Comparison of ENCODE assay signal across 1 cellular context in genomic region chr6:113356139-113356538, GRCh38.
TF ChIP-seq lines count a peak whose summit lies in the region.

No MANE protein-coding gene starts in this region.

TF ChIP-seq in HepG2, 621 proteins besides CTCF, POLR2A, EP300 and RAD21 (continued from another document and continues in another):
- no peak for TF ChIP-seq ZNF225 (CRISPR knock-in tag; IDR thresholded peaks at IDR 0.05)
- no peak for TF ChIP-seq ZNF138 (CRISPR knock-in tag; IDR thresholded peaks at IDR 0.05; ENCODE audit: low read depth)
- peak; percentile 65; the same call in 1 of the 2 replicates for TF ChIP-seq FOXO1 (CRISPR knock-in tag; IDR thresholded peaks at IDR 0.05)
- no peak for TF ChIP-seq HBP1 (CRISPR knock-in tag; IDR thresholded peaks at IDR 0.05; ENCODE audit: low read depth)
- TF ChIP-seq ZNF432 (CRISPR knock-in tag; IDR thresholded peaks at IDR 0.05; ENCODE audit: borderline replicate concordance): no peak
- no peak for TF ChIP-seq TBL1XR1 (IDR thresholded peaks at IDR 0.05; ENCODE audit: borderline replicate concordance, low read length, partially characterized antibody)
- TF ChIP-seq YEATS4 (CRISPR knock-in tag; IDR thresholded peaks at IDR 0.05; ENCODE audit: borderline replicate concordance): no peak
- no peak for TF ChIP-seq SMARCE1 (IDR thresholded peaks at IDR 0.05; ENCODE audit: borderline replicate concordance)
- no peak for TF ChIP-seq CHD4 (IDR thresholded peaks at IDR 0.05; ENCODE audit: borderline replicate concordance, low read length)
- TF ChIP-seq NAIF1 (CRISPR knock-in tag; IDR thresholded peaks at IDR 0.05; ENCODE audit: borderline replicate concordance): no peak
- TF ChIP-seq MTA3 (CRISPR knock-in tag; IDR thresholded peaks at IDR 0.05): no peak
- peak; percentile 80 for TF ChIP-seq HDAC2 (CRISPR knock-in tag; IDR thresholded peaks at IDR 0.05)
- TF ChIP-seq ATM (IDR thresholded peaks at IDR 0.05; ENCODE audit: borderline replicate concordance): no peak
- TF ChIP-seq ZNF607 (CRISPR knock-in tag; IDR thresholded peaks at IDR 0.05; ENCODE audit: borderline replicate concordance): no peak
- TF ChIP-seq SALL2 (CRISPR knock-in tag; IDR thresholded peaks at IDR 0.05): no peak
- TF ChIP-seq RFX3 (CRISPR knock-in tag; IDR thresholded peaks at IDR 0.05): no peak
- 0 out of 2 replicates have a peak, but pooled peaks have one; percentile 29 for TF ChIP-seq ARID3A (IDR thresholded peaks at IDR 0.05; ENCODE audit: low read depth, low read length)
- TF ChIP-seq ZSCAN25 (CRISPR knock-in tag; IDR thresholded peaks at IDR 0.05): no peak
- no peak for TF ChIP-seq HNRNPL (IDR thresholded peaks at IDR 0.05; ENCODE audit: low read depth, low read length)
- no peak for TF ChIP-seq JUNB (CRISPR knock-in tag; IDR thresholded peaks at IDR 0.05; ENCODE audit: borderline replicate concordance)
- no peak for TF ChIP-seq LCORL (IDR thresholded peaks at IDR 0.05)
- TF ChIP-seq LCORL (CRISPR knock-in tag; IDR thresholded peaks at IDR 0.05): no peak; the same call in 1 of the 2 replicates
- no peak for TF ChIP-seq MEIS1 (CRISPR knock-in tag; IDR thresholded peaks at IDR 0.05; ENCODE audit: borderline replicate concordance)
- no peak for TF ChIP-seq SP1 (IDR thresholded peaks at IDR 0.05)
- TF ChIP-seq SP1 (CRISPR knock-in tag; IDR thresholded peaks at IDR 0.05): no peak
- peak; percentile 37; the same call in 1 of the 2 replicates for TF ChIP-seq IRF2 (CRISPR knock-in tag; IDR thresholded peaks at IDR 0.05)
- TF ChIP-seq KDM1A (CRISPR knock-in tag; IDR thresholded peaks at IDR 0.05): peak; percentile 51; the same call in 1 of the 2 replicates
- TF ChIP-seq ZNF335 (CRISPR knock-in tag; IDR thresholded peaks at IDR 0.05): peak; percentile 51; the same call in 1 of the 2 replicates
- TF ChIP-seq HOXA7 (CRISPR knock-in tag; IDR thresholded peaks at IDR 0.05): no peak
- TF ChIP-seq ZBTB37 (CRISPR knock-in tag; IDR thresholded peaks at IDR 0.05): no peak
- no peak for TF ChIP-seq ZNF574 (CRISPR knock-in tag; IDR thresholded peaks at IDR 0.05)
- no peak for TF ChIP-seq CC2D1A (CRISPR knock-in tag; IDR thresholded peaks at IDR 0.05)
- no peak for TF ChIP-seq PHF21A (CRISPR knock-in tag; IDR thresholded peaks at IDR 0.05)
- TF ChIP-seq ZNF503 (CRISPR knock-in tag; IDR thresholded peaks at IDR 0.05): no peak
- no peak for TF ChIP-seq NCOR1 (IDR thresholded peaks at IDR 0.05; ENCODE audit: borderline replicate concordance, low read length)
- TF ChIP-seq HOMEZ (CRISPR knock-in tag; IDR thresholded peaks at IDR 0.05; ENCODE audit: low read depth): peak; percentile 99
- TF ChIP-seq ZNF639 (CRISPR knock-in tag; conservative IDR thresholded peaks at IDR 0.05): no peak
- no peak for TF ChIP-seq ATF3 (CRISPR knock-in tag; IDR thresholded peaks at IDR 0.05)
- no peak for TF ChIP-seq SPEN (CRISPR knock-in tag; IDR thresholded peaks at IDR 0.05; ENCODE audit: low read depth)
- no peak for TF ChIP-seq ZNF234 (CRISPR knock-in tag; conservative IDR thresholded peaks at IDR 0.05)
- TF ChIP-seq GABPA (IDR thresholded peaks at IDR 0.05; ENCODE audit: low read depth, low read length): no peak
- TF ChIP-seq GABPA (CRISPR knock-in tag; IDR thresholded peaks at IDR 0.05; ENCODE audit: low read depth): no peak
- no peak for TF ChIP-seq RNF219 (CRISPR knock-in tag; IDR thresholded peaks at IDR 0.05)
- TF ChIP-seq ARNT (IDR thresholded peaks at IDR 0.05): no peak
- no peak for TF ChIP-seq SMARCC2 (IDR thresholded peaks at IDR 0.05)
- TF ChIP-seq HDAC6 (IDR thresholded peaks at IDR 0.05; ENCODE audit: low read depth, low read length): no peak
- TF ChIP-seq RXRB (CRISPR knock-in tag; IDR thresholded peaks at IDR 0.05; ENCODE audit: borderline replicate concordance): peak; percentile 58
- TF ChIP-seq CBFB (CRISPR knock-in tag; IDR thresholded peaks at IDR 0.05): no peak
- no peak for TF ChIP-seq U2AF2 (IDR thresholded peaks at IDR 0.05; ENCODE audit: low read depth, low read length)
- no peak for TF ChIP-seq MXD3 (CRISPR knock-in tag; IDR thresholded peaks at IDR 0.05)
- no peak for TF ChIP-seq ZNF33B (CRISPR knock-in tag; IDR thresholded peaks at IDR 0.05)
- TF ChIP-seq CCAR2 (optimal IDR thresholded peaks at IDR 0.05; ENCODE audit: low read depth, low read length): no peak
- TF ChIP-seq NKX3-1 (CRISPR knock-in tag; IDR thresholded peaks at IDR 0.05): no peak
- TF ChIP-seq ZNF292 (CRISPR knock-in tag; IDR thresholded peaks at IDR 0.05; ENCODE audit: borderline replicate concordance, low read depth): no peak
- TF ChIP-seq CHD2 (IDR thresholded peaks at IDR 0.05; ENCODE audit: low read depth, low read length): no peak
- TF ChIP-seq PHB2 (IDR thresholded peaks at IDR 0.05; ENCODE audit: partially characterized antibody): no peak
- no peak for TF ChIP-seq POLR2AphosphoS2 (IDR thresholded peaks at IDR 0.05; ENCODE audit: low read depth, low read length)
- TF ChIP-seq RBFOX2 (IDR thresholded peaks at IDR 0.05; ENCODE audit: low read depth, low read length): no peak
- TF ChIP-seq FOXA1 (IDR thresholded peaks at IDR 0.05): no peak
- peak; percentile 81 for TF ChIP-seq FOXA1 (CRISPR knock-in tag; IDR thresholded peaks at IDR 0.05)
- no peak for TF ChIP-seq SRSF1 (optimal IDR thresholded peaks at IDR 0.05; ENCODE audit: low read depth, low read length)
